5 cellular contexts compared by ENCODE assay signal in genomic region chr10:89604200-89604599, GRCh38.
"Had no signal": no experiment of that assay in that cellular context is flagged by ENCODE, and none has a peak within 500 bp of the region (broad histone marks: within the 10 kb centered on the region; RNA-seq: fewer than 3 reads in every experiment).

No MANE protein-coding gene starts in this region.

- H3K27ac ChIP-seq: HL-60 had no signal

- H3K4me3 ChIP-seq: K562 had no signal

- ATAC-seq: HepG2, K562 had no signal

- DNase-seq: IMR-90, KBM-7 had no signal
